In genomic region chr9:76729980-76730737, GRCh38 we compare ENCODE assay signal across 27 cellular contexts. TPM values are rescaled to one million over a fixed set of nuclear protein-coding genes. Genes with fewer than 3 reads are reported as not detected.
DNase-seq lines count a peak whose midpoint lies in the region; ATAC-seq and FAIRE-seq lines count a peak whose summit lies in the region.
"Had no signal": no experiment of that assay in that cellular context is flagged by ENCODE, and none has a peak within 500 bp of the region (broad histone marks: within the 10 kb centered on the region; RNA-seq: fewer than 3 reads in every experiment).

No MANE protein-coding gene starts in this region.

- H3K9me3 ChIP-seq in small intestine (ENCODE audit: control insufficient read depth, low read depth), result no peaks in the 10 kb centered on the region
- H3K9me3 ChIP-seq in CD4-positive, alpha-beta memory T cell (ENCODE audit: control insufficient read depth in 1 of 2, low read length in 2 of 2), result no peaks in the 10 kb centered on the region
- H3K9me3 ChIP-seq: Peyer's patch had no signal

- H3K9me3 Mint-ChIP-seq in CD4-positive, alpha-beta memory T cell, result no peaks in the 10 kb centered on the region
- H3K9me3 Mint-ChIP-seq: activated T-cell treated with anti-CD3 and anti-CD28 coated beads, Interleukin-2, amount 50 U/mL, for 24 hours; CD8-positive, alpha-beta T cell; naive B cell had no signal

- 10 to 62% (median 35%) methylated on average over 8 of the region's 8 CpGs for WGBS in small intestine, 3 donors

- no peaks in the 10 kb centered on the region for H3K4me1 Mint-ChIP-seq in CD4-positive, alpha-beta memory T cell
- H3K4me1 Mint-ChIP-seq: activated CD4-positive, alpha-beta T cell treated with anti-CD3 and anti-CD28 coated beads for 36 hours; naive B cell had no signal

- H3K36me3 Mint-ChIP-seq in CD4-positive, alpha-beta memory T cell, result no peaks in the 10 kb centered on the region
- H3K36me3 Mint-ChIP-seq: CD8-positive, alpha-beta T cell; naive B cell had no signal

- no peak overlapping the region for H3K27ac Mint-ChIP-seq in CD4-positive, alpha-beta memory T cell
- H3K27ac Mint-ChIP-seq: activated CD4-positive, alpha-beta T cell treated with anti-CD3 and anti-CD28 coated beads for 36 hours; activated T-cell treated with anti-CD3 and anti-CD28 coated beads, Interleukin-2, amount 50 U/mL, for 24 hours; CD8-positive, alpha-beta T cell; naive B cell had no signal

- H3K27me3 Mint-ChIP-seq in CD4-positive, alpha-beta memory T cell, result peaks cover 8 to 20% of the 10 kb centered on the region in 2 donors

- no peaks in the 10 kb centered on the region for H3K36me3 ChIP-seq in small intestine (ENCODE audit: control insufficient read depth in 2 of 2, insufficient read depth in 2 of 2, low read length in 2 of 2)
- H3K36me3 ChIP-seq in CD4-positive, alpha-beta memory T cell (ENCODE audit: insufficient read depth, low read length), result no peaks in the 10 kb centered on the region
- H3K36me3 ChIP-seq: Peyer's patch had no signal

- POLR2A ChIA-PET in CD4-positive, alpha-beta memory T cell (lab: Charles Lee; ENCODE audit: partially characterized antibody), result no interaction called here

- no peak for FAIRE-seq in small intestine (lab: Jason Lieb, UNC)
- FAIRE-seq: endometrium, GM12891 had no signal

- H3K4me3 ChIP-seq in small intestine (ENCODE audit: low read depth in 1 of 2, low read length in 2 of 2), result no peak overlapping the region
- no peak overlapping the region for H3K4me3 ChIP-seq in CD4-positive, alpha-beta memory T cell (ENCODE audit: low read length in 2 of 2)
- H3K4me3 ChIP-seq: Peyer's patch had no signal

- H3K27me3 ChIP-seq in small intestine (ENCODE audit: control insufficient read depth in 2 of 2, insufficient read depth in 2 of 2, low read length in 2 of 2), result peaks cover 0 to 4% of the 10 kb centered on the region in 2 donors
- no peaks in the 10 kb centered on the region for H3K27me3 ChIP-seq in CD4-positive, alpha-beta memory T cell (ENCODE audit: insufficient read depth, low read length)
- H3K27me3 ChIP-seq: Peyer's patch had no signal

- DNase-seq in HuH-7 (ENCODE audit: low spot score), result peak; percentile 14
- peak; percentile 53 for DNase-seq in NCI-H1436 treated with DMSO at 0.1 percent for 48 hours (lab: John Stamatoyannopoulos, UW)
- DNase-seq in NCI-H748 (lab: John Stamatoyannopoulos, UW; ENCODE audit: unreplicated experiment), result peak; percentile 99
- DNase-seq in small intestine, result peak; percentile 35
- DNase-seq in CD4-positive, alpha-beta memory T cell, result no peak
- DNase-seq: activated CD4-positive, alpha-beta T cell treated with anti-CD3 and anti-CD28 coated beads for 36 hours; activated CD8-positive, alpha-beta memory T cell treated with anti-CD3 and anti-CD28 coated beads for 24 hours; activated naive CD4-positive, alpha-beta T cell treated with Interleukin-2 at 50 U/mL for 16 hours; activated T-cell treated with anti-CD3 and anti-CD28 coated beads, Interleukin-2, amount 50 U/mL, for 24 hours; CD8-positive, alpha-beta T cell; DND-41; IMR-90; left cardiac atrium; mesenchymal stem cell; naive B cell; NCI-H2107; nucleus accumbens; Peyer's patch; stimulated activated CD4-positive, alpha-beta T cell treated with anti-CD3 and anti-CD28 coated beads, Interleukin-2, amount 100 ng/mL, for 48 hours; stimulated activated naive CD4-positive, alpha-beta T cell treated with Interleukin-2 at 50 U/mL for 16 hours had no signal

- no peak overlapping the region for H3K27ac ChIP-seq in small intestine (ENCODE audit: low read depth in 1 of 2, low read length in 1 of 2)
- no peak overlapping the region for H3K27ac ChIP-seq in CD4-positive, alpha-beta memory T cell (ENCODE audit: low read depth, low read length)
- H3K27ac ChIP-seq: Peyer's patch had no signal

- no peaks in the 10 kb centered on the region for H3K4me1 ChIP-seq in small intestine (ENCODE audit: control insufficient read depth in 2 of 2, insufficient read depth in 1 of 2, low read depth in 1 of 2, low read length in 1 of 2)
- H3K4me1 ChIP-seq in CD4-positive, alpha-beta memory T cell (ENCODE audit: insufficient read depth, low read length), result no peaks in the 10 kb centered on the region
- H3K4me1 ChIP-seq: Peyer's patch had no signal

- intact Hi-C loops in CD4-positive, alpha-beta memory T cell (cut with micrococcal nuclease), result no loop called here

- ATAC-seq in HG02763 (IDR thresholded peaks at IDR 0.05; ENCODE audit: unreplicated experiment) (no peak), HG03354 (IDR thresholded peaks at IDR 0.05; ENCODE audit: poor library complexity, severe bottlenecking, unreplicated experiment) (no peak)
- ATAC-seq: activated CD4-positive, alpha-beta T cell treated with anti-CD3 and anti-CD28 coated beads for 36 hours; CD8-positive, alpha-beta T cell; left cardiac atrium had no signal

- no peak overlapping the region for H3K4me3 Mint-ChIP-seq in CD4-positive, alpha-beta memory T cell
- H3K4me3 Mint-ChIP-seq: activated CD4-positive, alpha-beta T cell treated with anti-CD3 and anti-CD28 coated beads for 36 hours; activated T-cell treated with anti-CD3 and anti-CD28 coated beads, Interleukin-2, amount 50 U/mL, for 24 hours; CD8-positive, alpha-beta T cell; naive B cell had no signal

- CTCF ChIA-PET in CD4-positive, alpha-beta memory T cell (lab: Charles Lee; ENCODE audit: partially characterized antibody), result no interaction called here

RNA-seq across cellular contexts. Expression of gene PCA3, which starts 34.1 kb away (rescaled TPM):
- polyA plus RNA-seq in small intestine, result under 1 TPM in 1 of 3 donors, not detected in 2; 0.28 TPM
- not detected for total RNA-seq in CD4-positive, alpha-beta memory T cell
- polyA plus RNA-seq in CD4-positive, alpha-beta memory T cell, result not detected
- total RNA-seq: activated CD4-positive, alpha-beta T cell treated with anti-CD3 and anti-CD28 coated beads for 36 hours; cardiac septum; CD8-positive, alpha-beta T cell; IMR-90; left cardiac atrium; M059J; T-helper 1 cell treated with Interleukin-12 subunit alpha and Interleukin-12 subunit beta and Interleukin-4 antibody, amounts not matched to agents 30 ng/mL and 1 ng/mL, for 36 hours had no signal
- polyA plus RNA-seq: IMR-90 had no signal

Comparison
In these comparisons a context has a peak if more than half of its experiments do, and no peak if none do; other contexts are left out.
1. DNase-seq: peak in HuH-7 (single experiment), NCI-H1436 treated with DMSO at 0.1 percent for 48 hours (single experiment), NCI-H748 (single experiment) and small intestine (single experiment); none in CD4-positive, alpha-beta memory T cell (0 of 5).